Comparison of ENCODE assay signal across 8 cellular contexts in the genomic region with DNA sequence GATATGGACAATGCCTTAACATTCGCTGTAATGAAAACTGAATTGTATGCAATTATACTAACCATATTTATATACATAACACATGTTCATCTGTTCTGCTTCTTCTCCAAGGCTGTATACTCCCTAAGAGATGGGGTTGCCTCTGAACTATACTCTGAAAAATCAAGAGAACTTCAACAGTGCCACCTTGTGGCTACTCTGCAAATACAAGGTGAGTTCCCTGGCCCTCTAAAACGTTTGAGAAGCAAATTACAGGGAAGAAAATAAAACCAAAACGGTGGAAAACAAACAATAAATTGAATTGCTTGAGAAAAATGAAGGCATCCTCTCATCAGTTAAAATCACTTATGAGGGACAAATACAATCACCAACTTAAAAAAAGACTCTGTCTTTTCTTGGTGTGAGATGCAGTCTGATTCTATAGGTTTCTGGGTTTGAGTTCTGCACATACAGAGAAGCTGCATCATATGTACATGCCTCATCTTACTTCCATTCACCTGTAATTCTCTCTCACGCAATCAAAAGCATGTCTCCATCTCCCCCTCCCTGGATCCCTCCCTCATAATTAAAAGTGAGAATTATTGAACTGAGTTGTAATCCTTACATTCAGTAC.
DNase-seq lines count a peak whose midpoint lies in the region; ATAC-seq, FAIRE-seq and TF ChIP-seq lines count a peak whose summit lies in the region.

No MANE protein-coding gene starts in this region.

- in situ Hi-C loops in GM12878 (cut with MboI): loop anchor here (5.0 kb wide), 2 partner anchors 421 to 491 kb away; a partner anchor contains a TSS

- H3K27me3 ChIP-seq in SJSA1 (replicated peaks) (no peaks in the 10 kb centered on the region), GM12878 (replicated peaks in 1 of 2; ENCODE audit: control insufficient read depth in 2 of 2, insufficient read depth in 2 of 2, low read length in 1 of 2) (no peaks in the 10 kb centered on the region)

- peak; percentile 56 for ATAC-seq in GM19463 (IDR thresholded peaks at IDR 0.05; ENCODE audit: unreplicated experiment)
- peak; percentile 87 for ATAC-seq in GM12878
- no peak for ATAC-seq in HG03439 (IDR thresholded peaks at IDR 0.05; ENCODE audit: unreplicated experiment)

- no TSS peak for BruUV-seq in GM12878 (replicated peaks; lab: Mats Ljungman, UMichigan)

- no peak for TF ChIP-seq EP300 in GM12878 (IDR thresholded peaks at IDR 0.05; ENCODE audit: borderline replicate concordance in 1 of 2, control insufficient read depth in 1 of 2, low read depth in 2 of 2, low read length in 2 of 2)

- H3K4me1 ChIP-seq in SJSA1 (replicated peaks) (0 out of 2 replicates have a peak, but pooled peaks cover 3% of the 10 kb centered on the region), GM12878 (ENCODE audit: control insufficient read depth, insufficient read depth, low read length) (peaks cover 29% of the 10 kb centered on the region)

- FAIRE-seq in GM12878 (lab: Jason Lieb, UNC): peak; percentile 64

- SMC1A ChIA-PET in GM12878 (lab: Charles Lee; ENCODE audit: uncharacterized antibody, unreplicated experiment): interaction anchor here (1.2 to 3.2 kb wide), 9 partner anchors 8 to 499 kb away, joined by 3 to 11 read pairs (median 6); a partner anchor contains a TSS

- TF ChIP-seq POLR2A in GM12878 (IDR thresholded peaks at IDR 0.05; ENCODE audit: low read depth, low read length): no peak

- H3K27ac ChIP-seq in SJSA1 (no peak overlapping the region), GM12878 (ENCODE audit: control insufficient read depth, insufficient read depth) (no peak overlapping the region)

- H3K4me3 ChIP-seq in Jurkat, Clone E6-1 (ENCODE audit: low read length): no peak overlapping the region
- H3K4me3 ChIP-seq in SJSA1: no peak overlapping the region
- H3K4me3 ChIP-seq in GM12878: no peak overlapping the region

- TF ChIP-seq RAD21 in GM12878 (IDR thresholded peaks at IDR 0.05; ENCODE audit: insufficient read depth, low read depth, low read length): peak; percentile 75

- H3K9ac ChIP-seq in GM12878 (ENCODE audit: control insufficient read depth, insufficient read depth, low read length): no peak overlapping the region

- CTCF ChIA-PET in GM12878 (lab: Yijun Ruan, JAX): interaction anchor here (0.8 to 6.2 kb wide), 27 partner anchors 8 to 499 kb away, joined by 3 to 94 read pairs (median 4); a partner anchor contains a TSS

- H3K36me3 ChIP-seq in SJSA1: peaks cover 36% of the 10 kb centered on the region
- peaks cover 1 to 4% of the 10 kb centered on the region in 2 experiments for H3K36me3 ChIP-seq in GM12878 (ENCODE audit: control insufficient read depth in 2 of 2, insufficient read depth in 2 of 2, low read length in 1 of 2)

- intact Hi-C loops in GM12878 (cut with micrococcal nuclease; ENCODE audit: unreplicated experiment): loop anchor here (1.0 to 5.0 kb wide), 3 partner anchors 423 to 701 kb away; no protein-coding TSS in a partner anchor

- no peak overlapping the region for H2AFZ ChIP-seq in GM12878 (ENCODE audit: control insufficient read depth, low read depth, low read length)

- peak overlapping the region; percentile 1; the same call in 1 of the 2 replicates for H3K4me2 ChIP-seq in GM12878 (ENCODE audit: control insufficient read depth, insufficient read depth)

- H3K9me3 ChIP-seq in SJSA1 (replicated peaks): no peaks in the 10 kb centered on the region
- no peaks in the 10 kb centered on the region for H3K9me3 ChIP-seq in GM12878 (replicated peaks; ENCODE audit: control insufficient read depth, insufficient read depth, low read length)

- 15% methylated on average over 4 of the region's 4 CpGs for WGBS in GM12878 (ENCODE audit: insufficient coverage, insufficient replicate concordance, low lambda C conversion rate, missing lambda C conversion rate)

- DNase-seq in DMS79 treated with DMSO at 0.1 percent for 48 hours (lab: John Stamatoyannopoulos, UW) (peak; percentile 35), SJSA1 (ENCODE audit: low read depth in 1 of 2, low spot score in 2 of 2) (peak; percentile 59 to 70), GM12878 (ENCODE audit: low read depth, low spot score) (no peak), iPS-NIHi7 (ENCODE audit: extremely low spot score) (peak; percentile 51)
- DNase-seq in Jurkat, Clone E6-1 (ENCODE audit: low read depth, low spot score): peak; percentile 54
- DNase-seq in stimulated activated CD4-positive, alpha-beta T cell treated with anti-CD3 and anti-CD28 coated beads, Interleukin-2, amount 100 ng/mL, for 24 hours: peak; percentile 37 to 62

- peak; percentile 65 to 76 (median 72) for TF ChIP-seq CTCF in GM12878 (IDR thresholded peaks at IDR 0.05 in 2 of 3, conservative IDR thresholded peaks at IDR 0.05 in 1 of 3; ENCODE audit: control insufficient read depth in 2 of 3, extremely low read depth in 1 of 3, insufficient read depth in 1 of 3, low read depth in 3 of 3, low read length in 3 of 3)

- POLR2A ChIA-PET in GM12878 (lab: Charles Lee): no interaction called here

- RAD21 ChIA-PET in GM12878 (lab: Charles Lee; ENCODE audit: unreplicated experiment): interaction anchor here (1.1 to 3.7 kb wide), 6 partner anchors 9 to 489 kb away, joined by 3 to 17 read pairs (median 5); a partner anchor contains a TSS

- peaks cover 28% of the 10 kb centered on the region for H3K79me2 ChIP-seq in GM12878 (ENCODE audit: control insufficient read depth, insufficient read depth, low read length)

- no peaks in the 10 kb centered on the region; the same call in 1 of the 2 replicates for H4K20me1 ChIP-seq in GM12878 (ENCODE audit: control insufficient read depth, insufficient read depth)

TF ChIP-seq in GM12878, 131 proteins besides CTCF, POLR2A, EP300 and RAD21:
- TF ChIP-seq ETV6 (conservative IDR thresholded peaks at IDR 0.05 in 1 of 2, IDR thresholded peaks at IDR 0.05 in 1 of 2; ENCODE audit: borderline replicate concordance in 1 of 2, low read depth in 1 of 2) (no peak), SMC3 (IDR thresholded peaks at IDR 0.05; ENCODE audit: borderline replicate concordance, low read length) (peak; percentile 69; the same call in 1 of the 2 replicates)
TF ChIP-seq in GM12878: peak in this region for 1.
